Comparison of ENCODE assay signal across 14 cellular contexts in genomic region chr5:30937070-30937469, GRCh38.
DNase-seq lines count a peak whose midpoint lies in the region; ATAC-seq and TF ChIP-seq lines count a peak whose summit lies in the region.
"Had no signal": no experiment of that assay in that cellular context is flagged by ENCODE, and none has a peak within 500 bp of the region (broad histone marks: within the 10 kb centered on the region; RNA-seq: fewer than 3 reads in every experiment).

No MANE protein-coding gene starts in this region.

- H3K27ac ChIP-seq in endodermal cell (ENCODE audit: low read depth, low read length) (peak overlapping the region; percentile 21), mesodermal cell (ENCODE audit: low read depth, low read length, severe bottlenecking) (peak overlapping the region; percentile 60), thyroid gland (no peak overlapping the region)
- H3K27ac ChIP-seq: BLaER1 treated with 17β-estradiol and CSF1 and Interleukin-3, amounts not matched to agents 10 nM and 100 nM had no signal

- DNase-seq in HuH-7 (ENCODE audit: low spot score) (peak; percentile 0), endodermal cell (no peak), renal cortical epithelial cell (ENCODE audit: low read depth) (peak; percentile 27), thyroid gland (no peak), NCI-H2081 (lab: John Stamatoyannopoulos, UW) (no peak)
- DNase-seq: ACHN; CD4-positive, CD25-positive, alpha-beta regulatory T cell; DMS79; H7 had no signal

- no peak overlapping the region for H3K27ac Mint-ChIP-seq in endodermal cell
- H3K27ac Mint-ChIP-seq: CD4-positive, CD25-positive, alpha-beta regulatory T cell; GM23338 had no signal

- peaks cover 28% of the 10 kb centered on the region for H3K4me1 Mint-ChIP-seq in endodermal cell
- H3K4me1 Mint-ChIP-seq: CD4-positive, CD25-positive, alpha-beta regulatory T cell had no signal

- H3K9ac ChIP-seq in endodermal cell (ENCODE audit: extremely low read depth, low read length, poor library complexity, severe bottlenecking) = no peak overlapping the region
- H3K9ac ChIP-seq: BLaER1 treated with 17β-estradiol and CSF1 and Interleukin-3, amounts not matched to agents 10 nM and 100 nM had no signal

- no peaks in the 10 kb centered on the region for H3K9me3 Mint-ChIP-seq in endodermal cell
- H3K9me3 Mint-ChIP-seq: GM23338 had no signal

- TF ChIP-seq POLR2A in thyroid gland (IDR thresholded peaks at IDR 0.05) = no peak

- H3K27me3 Mint-ChIP-seq in endodermal cell (ENCODE audit: insufficient read depth) = no peaks in the 10 kb centered on the region
- H3K27me3 Mint-ChIP-seq: CD4-positive, CD25-positive, alpha-beta regulatory T cell had no signal

- H3K9me3 ChIP-seq in endodermal cell (ENCODE audit: control insufficient read depth, low read length) (no peaks in the 10 kb centered on the region), mesodermal cell (ENCODE audit: control insufficient read depth, low read length) (no peaks in the 10 kb centered on the region), thyroid gland (no peaks in the 10 kb centered on the region)
- H3K9me3 ChIP-seq: BLaER1 treated with 17β-estradiol and CSF1 and Interleukin-3, amounts not matched to agents 10 nM and 100 nM had no signal

- H3K4me3 Mint-ChIP-seq in endodermal cell = no peak overlapping the region
- H3K4me3 Mint-ChIP-seq: CD4-positive, CD25-positive, alpha-beta regulatory T cell; GM23338 had no signal

- H3K27me3 ChIP-seq in endodermal cell (ENCODE audit: control insufficient read depth, insufficient read depth, low read length, poor library complexity, severe bottlenecking) (no peaks in the 10 kb centered on the region), thyroid gland (no peaks in the 10 kb centered on the region)
- H3K27me3 ChIP-seq: BLaER1 treated with 17β-estradiol and CSF1 and Interleukin-3, amounts not matched to agents 10 nM and 100 nM had no signal

- H3K36me3 ChIP-seq in endodermal cell (ENCODE audit: control insufficient read depth, insufficient read depth, low read length) = no peaks in the 10 kb centered on the region
- no peaks in the 10 kb centered on the region for H3K36me3 ChIP-seq in mesodermal cell (ENCODE audit: control insufficient read depth, insufficient read depth, low read length)
- no peaks in the 10 kb centered on the region for H3K36me3 ChIP-seq in thyroid gland
- H3K36me3 ChIP-seq: BLaER1 treated with 17β-estradiol and CSF1 and Interleukin-3, amounts not matched to agents 10 nM and 100 nM had no signal

- no peak for TF ChIP-seq CTCF in endodermal cell (conservative IDR thresholded peaks at IDR 0.05)
- no peak for TF ChIP-seq CTCF in thyroid gland (IDR thresholded peaks at IDR 0.05)

- no peak for ATAC-seq in HG02763 (IDR thresholded peaks at IDR 0.05; ENCODE audit: unreplicated experiment)
- ATAC-seq: GM12878, GM23338 had no signal

- no peaks in the 10 kb centered on the region for H3K36me3 Mint-ChIP-seq in endodermal cell (ENCODE audit: low read depth)
- H3K36me3 Mint-ChIP-seq: CD4-positive, CD25-positive, alpha-beta regulatory T cell had no signal

- H3K4me1 ChIP-seq in endodermal cell (ENCODE audit: control insufficient read depth, insufficient read depth, low read length) (peaks cover 8% of the 10 kb centered on the region), mesodermal cell (ENCODE audit: control insufficient read depth, insufficient read depth, low read length, poor library complexity, severe bottlenecking) (no peaks in the 10 kb centered on the region), thyroid gland (no peaks in the 10 kb centered on the region)
- H3K4me1 ChIP-seq: BLaER1 treated with 17β-estradiol and CSF1 and Interleukin-3, amounts not matched to agents 10 nM and 100 nM had no signal

- H3K4me3 ChIP-seq in endodermal cell (ENCODE audit: low read length) (no peak overlapping the region), mesodermal cell (ENCODE audit: extremely low read depth, insufficient read depth, low read length, poor library complexity, severe bottlenecking) (no peak overlapping the region), thyroid gland (replicated peaks in 1 of 3) (no peak overlapping the region)
- H3K4me3 ChIP-seq: BLaER1 treated with 17β-estradiol and CSF1 and Interleukin-3, amounts not matched to agents 10 nM and 100 nM; GM12878; GM23338 had no signal

- intact Hi-C loops in thyroid gland (cut with DNase I) = no loop called here

- WGBS in endodermal cell (ENCODE audit: insufficient coverage in 1 of 2, insufficient read length in 1 of 2), 2 experiments = 50 to 63% methylated on average over 1 to 4 of the region's 4 CpGs
- 87% methylated on average over 2 of the region's 4 CpGs; no CpG with 5 or more reads in 1 of the 2 experiments for WGBS in mesodermal cell (ENCODE audit: insufficient coverage in 2 of 2), 2 experiments
- 42 to 47% methylated on average over 4 of the region's 4 CpGs for WGBS in thyroid gland, 2 donors

Comparison
In these comparisons a context has a peak if more than half of its experiments do, and no peak if none do; other contexts are left out.
1. DNase-seq: peak in HuH-7 (single experiment) and renal cortical epithelial cell (single experiment); none in endodermal cell (single experiment), thyroid gland (0 of 2) and NCI-H2081 (0 of 2).
2. H3K27ac ChIP-seq: peak in endodermal cell (single experiment) and mesodermal cell (single experiment); none in thyroid gland (0 of 3).